1 cellular context compared by ENCODE assay signal in the genomic region with DNA sequence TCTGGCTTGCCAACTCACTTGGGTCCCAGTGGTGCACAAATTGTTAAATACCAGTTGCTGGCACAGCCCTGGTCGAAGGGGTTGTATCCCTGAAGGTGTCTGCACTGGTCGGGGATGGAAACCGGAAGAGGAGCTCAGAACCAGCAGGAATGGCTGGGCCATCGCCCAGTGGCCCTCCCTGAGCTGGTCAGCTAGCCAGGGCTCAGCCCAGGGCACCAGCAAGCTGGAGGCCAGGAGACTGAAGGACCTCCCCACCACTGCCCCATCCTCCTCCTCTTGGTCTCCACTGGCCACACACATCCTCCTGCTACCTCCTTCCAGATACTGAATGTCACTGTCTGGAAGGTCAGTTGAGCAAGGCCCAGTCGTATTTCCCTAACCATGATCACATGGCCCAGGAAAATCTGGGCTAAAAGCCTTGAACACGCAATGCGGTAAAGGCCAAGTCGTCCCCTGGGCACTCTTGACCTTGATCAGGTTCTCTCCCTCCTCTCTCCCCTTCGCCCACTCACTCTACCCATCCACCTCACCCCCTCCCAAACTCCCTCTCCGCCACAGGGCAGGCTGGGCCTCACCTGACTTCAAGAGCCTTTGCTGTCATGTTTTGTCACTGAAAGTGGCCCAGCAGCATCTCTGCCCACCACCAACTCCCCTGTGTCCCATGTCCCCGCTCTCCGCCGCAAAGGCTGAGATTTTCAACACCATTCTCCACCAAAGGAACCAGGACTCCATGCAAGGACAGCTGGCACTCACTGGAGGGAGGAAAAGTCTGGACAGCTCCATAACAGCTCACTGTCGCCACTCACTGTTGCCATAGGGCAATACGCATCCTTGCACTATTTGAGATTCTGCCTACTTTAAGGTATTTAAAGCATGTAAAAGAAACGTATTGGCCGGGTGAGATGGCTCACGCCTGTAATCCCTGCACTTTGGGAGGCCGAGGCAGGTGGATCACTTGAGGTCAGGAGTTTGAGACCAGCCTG.
TF ChIP-seq lines count a peak whose summit lies in the region.

No MANE protein-coding gene starts in this region.

TF ChIP-seq in H1, 55 proteins besides CTCF, POLR2A, EP300 and RAD21:
- TF ChIP-seq SP4 (IDR thresholded peaks at IDR 0.05; ENCODE audit: low read length) (no peak), EZH2 (IDR thresholded peaks at IDR 0.05; ENCODE audit: low read depth, low read length, severe bottlenecking) (no peak), RFX5 (IDR thresholded peaks at IDR 0.05; ENCODE audit: borderline replicate concordance, low read depth, low read length) (no peak), JUN (IDR thresholded peaks at IDR 0.05; ENCODE audit: low read depth, low read length) (no peak), BCL11A (IDR thresholded peaks at IDR 0.05; ENCODE audit: low read depth in 2 of 2, low read length in 2 of 2) (no peak), SRF (IDR thresholded peaks at IDR 0.05; ENCODE audit: low read depth, low read length) (no peak), TAF7 (optimal IDR thresholded peaks at IDR 0.05; ENCODE audit: borderline replicate concordance, low read depth, low read length) (no peak), RNF2 (IDR thresholded peaks at IDR 0.05; ENCODE audit: borderline replicate concordance, low read depth, low read length, missing control alignments, poor library complexity, severe bottlenecking) (no peak), BACH1 (IDR thresholded peaks at IDR 0.05; ENCODE audit: low read length) (no peak), KDM4A (IDR thresholded peaks at IDR 0.05; ENCODE audit: low read depth, low read length, severe bottlenecking) (no peak), SAP30 (IDR thresholded peaks at IDR 0.05; ENCODE audit: insufficient read depth, insufficient replicate concordance, low read length) (no peak), POU5F1 (IDR thresholded peaks at IDR 0.05; ENCODE audit: low read depth, low read length) (no peak), TAF1 (IDR thresholded peaks at IDR 0.05; ENCODE audit: low read depth, low read length) (no peak), JUND (IDR thresholded peaks at IDR 0.05; ENCODE audit: low read length) (no peak), FOSL1 (IDR thresholded peaks at IDR 0.05; ENCODE audit: insufficient read depth, low read depth, low read length) (no peak), YY1 (IDR thresholded peaks at IDR 0.05; ENCODE audit: low read depth, low read length) (no peak), TCF12 (IDR thresholded peaks at IDR 0.05; ENCODE audit: low read depth, low read length) (no peak)
- TF ChIP-seq, protein P1, sequence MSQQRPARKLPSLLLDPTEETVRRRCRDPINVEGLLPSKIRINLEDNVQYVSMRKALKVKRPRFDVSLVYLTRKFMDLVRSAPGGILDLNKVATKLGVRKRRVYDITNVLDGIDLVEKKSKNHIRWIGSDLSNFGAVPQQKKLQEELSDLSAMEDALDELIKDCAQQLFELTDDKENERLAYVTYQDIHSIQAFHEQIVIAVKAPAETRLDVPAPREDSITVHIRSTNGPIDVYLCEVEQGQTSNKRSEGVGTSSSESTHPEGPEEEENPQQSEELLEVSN (IDR thresholded peaks at IDR 0.05): no peak
- TF ChIP-seq, protein P2, sequence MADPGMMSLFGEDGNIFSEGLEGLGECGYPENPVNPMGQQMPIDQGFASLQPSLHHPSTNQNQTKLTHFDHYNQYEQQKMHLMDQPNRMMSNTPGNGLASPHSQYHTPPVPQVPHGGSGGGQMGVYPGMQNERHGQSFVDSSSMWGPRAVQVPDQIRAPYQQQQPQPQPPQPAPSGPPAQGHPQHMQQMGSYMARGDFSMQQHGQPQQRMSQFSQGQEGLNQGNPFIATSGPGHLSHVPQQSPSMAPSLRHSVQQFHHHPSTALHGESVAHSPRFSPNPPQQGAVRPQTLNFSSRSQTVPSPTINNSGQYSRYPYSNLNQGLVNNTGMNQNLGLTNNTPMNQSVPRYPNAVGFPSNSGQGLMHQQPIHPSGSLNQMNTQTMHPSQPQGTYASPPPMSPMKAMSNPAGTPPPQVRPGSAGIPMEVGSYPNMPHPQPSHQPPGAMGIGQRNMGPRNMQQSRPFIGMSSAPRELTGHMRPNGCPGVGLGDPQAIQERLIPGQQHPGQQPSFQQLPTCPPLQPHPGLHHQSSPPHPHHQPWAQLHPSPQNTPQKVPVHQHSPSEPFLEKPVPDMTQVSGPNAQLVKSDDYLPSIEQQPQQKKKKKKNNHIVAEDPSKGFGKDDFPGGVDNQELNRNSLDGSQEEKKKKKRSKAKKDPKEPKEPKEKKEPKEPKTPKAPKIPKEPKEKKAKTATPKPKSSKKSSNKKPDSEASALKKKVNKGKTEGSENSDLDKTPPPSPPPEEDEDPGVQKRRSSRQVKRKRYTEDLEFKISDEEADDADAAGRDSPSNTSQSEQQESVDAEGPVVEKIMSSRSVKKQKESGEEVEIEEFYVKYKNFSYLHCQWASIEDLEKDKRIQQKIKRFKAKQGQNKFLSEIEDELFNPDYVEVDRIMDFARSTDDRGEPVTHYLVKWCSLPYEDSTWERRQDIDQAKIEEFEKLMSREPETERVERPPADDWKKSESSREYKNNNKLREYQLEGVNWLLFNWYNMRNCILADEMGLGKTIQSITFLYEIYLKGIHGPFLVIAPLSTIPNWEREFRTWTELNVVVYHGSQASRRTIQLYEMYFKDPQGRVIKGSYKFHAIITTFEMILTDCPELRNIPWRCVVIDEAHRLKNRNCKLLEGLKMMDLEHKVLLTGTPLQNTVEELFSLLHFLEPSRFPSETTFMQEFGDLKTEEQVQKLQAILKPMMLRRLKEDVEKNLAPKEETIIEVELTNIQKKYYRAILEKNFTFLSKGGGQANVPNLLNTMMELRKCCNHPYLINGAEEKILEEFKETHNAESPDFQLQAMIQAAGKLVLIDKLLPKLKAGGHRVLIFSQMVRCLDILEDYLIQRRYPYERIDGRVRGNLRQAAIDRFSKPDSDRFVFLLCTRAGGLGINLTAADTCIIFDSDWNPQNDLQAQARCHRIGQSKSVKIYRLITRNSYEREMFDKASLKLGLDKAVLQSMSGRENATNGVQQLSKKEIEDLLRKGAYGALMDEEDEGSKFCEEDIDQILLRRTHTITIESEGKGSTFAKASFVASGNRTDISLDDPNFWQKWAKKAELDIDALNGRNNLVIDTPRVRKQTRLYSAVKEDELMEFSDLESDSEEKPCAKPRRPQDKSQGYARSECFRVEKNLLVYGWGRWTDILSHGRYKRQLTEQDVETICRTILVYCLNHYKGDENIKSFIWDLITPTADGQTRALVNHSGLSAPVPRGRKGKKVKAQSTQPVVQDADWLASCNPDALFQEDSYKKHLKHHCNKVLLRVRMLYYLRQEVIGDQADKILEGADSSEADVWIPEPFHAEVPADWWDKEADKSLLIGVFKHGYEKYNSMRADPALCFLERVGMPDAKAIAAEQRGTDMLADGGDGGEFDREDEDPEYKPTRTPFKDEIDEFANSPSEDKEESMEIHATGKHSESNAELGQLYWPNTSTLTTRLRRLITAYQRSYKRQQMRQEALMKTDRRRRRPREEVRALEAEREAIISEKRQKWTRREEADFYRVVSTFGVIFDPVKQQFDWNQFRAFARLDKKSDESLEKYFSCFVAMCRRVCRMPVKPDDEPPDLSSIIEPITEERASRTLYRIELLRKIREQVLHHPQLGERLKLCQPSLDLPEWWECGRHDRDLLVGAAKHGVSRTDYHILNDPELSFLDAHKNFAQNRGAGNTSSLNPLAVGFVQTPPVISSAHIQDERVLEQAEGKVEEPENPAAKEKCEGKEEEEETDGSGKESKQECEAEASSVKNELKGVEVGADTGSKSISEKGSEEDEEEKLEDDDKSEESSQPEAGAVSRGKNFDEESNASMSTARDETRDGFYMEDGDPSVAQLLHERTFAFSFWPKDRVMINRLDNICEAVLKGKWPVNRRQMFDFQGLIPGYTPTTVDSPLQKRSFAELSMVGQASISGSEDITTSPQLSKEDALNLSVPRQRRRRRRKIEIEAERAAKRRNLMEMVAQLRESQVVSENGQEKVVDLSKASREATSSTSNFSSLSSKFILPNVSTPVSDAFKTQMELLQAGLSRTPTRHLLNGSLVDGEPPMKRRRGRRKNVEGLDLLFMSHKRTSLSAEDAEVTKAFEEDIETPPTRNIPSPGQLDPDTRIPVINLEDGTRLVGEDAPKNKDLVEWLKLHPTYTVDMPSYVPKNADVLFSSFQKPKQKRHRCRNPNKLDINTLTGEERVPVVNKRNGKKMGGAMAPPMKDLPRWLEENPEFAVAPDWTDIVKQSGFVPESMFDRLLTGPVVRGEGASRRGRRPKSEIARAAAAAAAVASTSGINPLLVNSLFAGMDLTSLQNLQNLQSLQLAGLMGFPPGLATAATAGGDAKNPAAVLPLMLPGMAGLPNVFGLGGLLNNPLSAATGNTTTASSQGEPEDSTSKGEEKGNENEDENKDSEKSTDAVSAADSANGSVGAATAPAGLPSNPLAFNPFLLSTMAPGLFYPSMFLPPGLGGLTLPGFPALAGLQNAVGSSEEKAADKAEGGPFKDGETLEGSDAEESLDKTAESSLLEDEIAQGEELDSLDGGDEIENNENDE (IDR thresholded peaks at IDR 0.05; ENCODE audit: insufficient replicate concordance, low read length): no peak
TF ChIP-seq in H1: peak in this region for 0.
